ENCODE assay signal across 26 cellular contexts in the genomic region with DNA sequence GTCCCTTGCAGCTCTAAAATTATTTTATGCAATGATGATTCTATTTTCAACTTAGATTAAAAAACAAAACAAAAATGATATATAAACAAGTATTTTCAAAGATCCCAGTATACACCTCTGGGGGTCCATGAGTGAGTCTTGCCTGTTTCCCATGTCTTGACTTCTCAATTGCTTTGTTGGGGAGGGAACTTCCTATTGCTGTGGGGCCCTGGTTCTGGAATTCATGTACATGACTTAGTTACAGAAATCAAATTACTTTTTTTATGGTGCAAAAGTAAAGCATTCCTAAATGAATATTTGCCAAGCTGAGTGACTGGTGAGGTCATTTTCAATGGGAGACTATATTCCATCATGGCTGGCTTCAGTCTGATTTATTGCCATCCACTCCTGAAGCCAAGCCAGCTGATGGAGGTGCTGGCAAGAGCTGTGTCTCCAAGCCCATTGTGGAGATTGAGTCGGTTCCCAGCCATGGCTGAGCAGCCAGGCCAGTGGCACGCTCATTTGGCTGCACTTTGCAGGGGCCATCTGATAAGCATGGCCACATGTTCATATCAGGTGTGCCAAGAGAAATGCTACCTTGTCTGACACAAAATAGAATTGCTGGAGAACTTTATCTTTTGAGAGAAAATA. TPM values are rescaled to one million over a fixed set of nuclear protein-coding genes. Genes with fewer than 3 reads are reported as not detected.
A peak's percentile ranks its signal among the peaks of the same experiment; 100 is the strongest.
DNase-seq lines count a peak whose midpoint lies in the region; ATAC-seq and TF ChIP-seq lines count a peak whose summit lies in the region.
"Had no signal": no experiment of that assay in that cellular context is flagged by ENCODE, and none has a peak within 500 bp of the region (broad histone marks: within the 10 kb centered on the region; RNA-seq: fewer than 3 reads in every experiment).

No MANE protein-coding gene starts in this region.

- no peaks in the 10 kb centered on the region for H3K9me3 ChIP-seq in thyroid gland
- H3K9me3 ChIP-seq in left lung: no peaks in the 10 kb centered on the region
- H3K9me3 ChIP-seq: SJCRH30 had no signal

- H3K27me3 ChIP-seq in thyroid gland (no peaks in the 10 kb centered on the region), left lung (no peaks in the 10 kb centered on the region)
- H3K27me3 ChIP-seq: heart right ventricle, SJCRH30 had no signal

- peaks cover 9% of the 10 kb centered on the region for H3K9me3 Mint-ChIP-seq in activated naive CD8-positive, alpha-beta T cell treated with anti-CD3 and anti-CD28 coated beads, Interleukin-2, amount 50 U/mL, for 24 hours

- no peak overlapping the region for H3K27ac ChIP-seq in thyroid gland
- no peak overlapping the region for H3K27ac ChIP-seq in left lung
- H3K27ac ChIP-seq: A549, heart right ventricle, SJCRH30, skin epidermis had no signal

- H3K36me3 ChIP-seq in thyroid gland (no peaks in the 10 kb centered on the region), left lung (no peaks in the 10 kb centered on the region)
- H3K36me3 ChIP-seq: heart right ventricle had no signal

- intact Hi-C loops in left cardiac atrium (cut with DNase I) (no loop called here), Right ventricle myocardium inferior (cut with DNase I) (loop anchor here (5.0 to 10.0 kb wide), 2 partner anchors 33 to 94 kb away; no protein-coding TSS in a partner anchor), thyroid gland (cut with DNase I) (no loop called here), left lung (cut with DNase I) (no loop called here)

- TF ChIP-seq CTCF in thyroid gland (IDR thresholded peaks at IDR 0.05): no peak
- no peak for TF ChIP-seq CTCF in left lung (IDR thresholded peaks at IDR 0.05)

- H3K4me1 ChIP-seq in thyroid gland: peaks cover 6 to 14% of the 10 kb centered on the region in 2 donors
- peaks cover 3 to 18% of the 10 kb centered on the region in 2 donors for H3K4me1 ChIP-seq in left lung
- H3K4me1 ChIP-seq: A549 had no signal

- 23 to 60% methylated on average over 2 of the region's 2 CpGs for WGBS in thyroid gland, 2 donors

- ATAC-seq in left cardiac atrium (no peak), Right ventricle myocardium inferior (no peak), left lung (no peak), HG02642 (IDR thresholded peaks at IDR 0.05; ENCODE audit: poor library complexity, unreplicated experiment) (no peak)
- ATAC-seq in activated naive CD8-positive, alpha-beta T cell treated with anti-CD3 and anti-CD28 coated beads, Interleukin-2, amount 50 U/mL, for 24 hours: no peak
- ATAC-seq: A549; activated CD8-positive, alpha-beta T cell treated with anti-CD3 and anti-CD28 coated beads for 36 hours; activated T-cell treated with anti-CD3 and anti-CD28 coated beads, Interleukin-2, amount 50 U/mL, for 4 hours; heart right ventricle; naive thymus-derived CD8-positive, alpha-beta T cell; WTC11 had no signal

- H3K27ac Mint-ChIP-seq in activated naive CD8-positive, alpha-beta T cell treated with anti-CD3 and anti-CD28 coated beads, Interleukin-2, amount 50 U/mL, for 24 hours: no peak overlapping the region
- H3K27ac Mint-ChIP-seq: activated naive CD4-positive, alpha-beta T cell treated with anti-CD3 and anti-CD28 coated beads, Interleukin-2, amount 10 ng/mL, durations not matched to agents 7 days and 5 days; CD4-positive, CD25-positive, alpha-beta regulatory T cell; T-helper 2 cell treated with Interferon-gamma antibody and Interleukin-4, amounts not matched to agents 5 μg/mL and 100 μg/mL, for 36 hours; WTC11 had no signal

- no peaks in the 10 kb centered on the region for H3K27me3 Mint-ChIP-seq in activated naive CD8-positive, alpha-beta T cell treated with anti-CD3 and anti-CD28 coated beads, Interleukin-2, amount 50 U/mL, for 24 hours
- H3K27me3 Mint-ChIP-seq: activated CD8-positive, alpha-beta T cell treated with anti-CD3 and anti-CD28 coated beads for 36 hours; activated naive CD4-positive, alpha-beta T cell treated with anti-CD3 and anti-CD28 coated beads, Interleukin-2, amount 10 ng/mL, durations not matched to agents 7 days and 5 days; CD4-positive, CD25-positive, alpha-beta regulatory T cell; naive thymus-derived CD8-positive, alpha-beta T cell had no signal

- H3K4me1 Mint-ChIP-seq in activated naive CD8-positive, alpha-beta T cell treated with anti-CD3 and anti-CD28 coated beads, Interleukin-2, amount 50 U/mL, for 24 hours: peaks cover 68% of the 10 kb centered on the region

- DNase-seq in left cardiac atrium (peak; percentile 24), Right ventricle myocardium inferior (ENCODE audit: missing footprints) (no peak), NCI-H446 (lab: John Stamatoyannopoulos, UW) (peak; percentile 71 to 83), dermis microvascular lymphatic vessel endothelial cell (ENCODE audit: low read depth in 2 of 2) (peak; percentile 38 to 82), thyroid gland (peak; percentile 17 to 36), left lung (no peak)
- no peak for DNase-seq in activated naive CD8-positive, alpha-beta T cell treated with anti-CD3 and anti-CD28 coated beads, Interleukin-2, amount 50 U/mL, for 24 hours
- DNase-seq: activated CD8-positive, alpha-beta T cell treated with anti-CD3 and anti-CD28 coated beads for 36 hours; activated naive CD4-positive, alpha-beta T cell treated with anti-CD3 and anti-CD28 coated beads, Interleukin-2, amount 10 ng/mL, durations not matched to agents 7 days and 5 days; activated T-cell treated with anti-CD3 and anti-CD28 coated beads, Interleukin-2, amount 50 U/mL, for 4 hours; CD4-positive, CD25-positive, alpha-beta regulatory T cell; DND-41; KBM-7; mesenchymal stem cell; naive thymus-derived CD8-positive, alpha-beta T cell; NCI-H1048; OCI-M1; posterior cingulate gyrus; SJCRH30; stimulated activated CD4-positive, alpha-beta T cell treated with anti-CD3 and anti-CD28 coated beads, Interleukin-2, amount 100 ng/mL, for 48 hours had no signal

- H3K4me3 Mint-ChIP-seq in activated naive CD8-positive, alpha-beta T cell treated with anti-CD3 and anti-CD28 coated beads, Interleukin-2, amount 50 U/mL, for 24 hours: no peak overlapping the region
- H3K4me3 Mint-ChIP-seq: activated CD8-positive, alpha-beta T cell treated with anti-CD3 and anti-CD28 coated beads for 36 hours; activated naive CD4-positive, alpha-beta T cell treated with anti-CD3 and anti-CD28 coated beads, Interleukin-2, amount 10 ng/mL, durations not matched to agents 7 days and 5 days; activated T-cell treated with anti-CD3 and anti-CD28 coated beads, Interleukin-2, amount 50 U/mL, for 4 hours; CD4-positive, CD25-positive, alpha-beta regulatory T cell; T-helper 2 cell treated with Interferon-gamma antibody and Interleukin-4, amounts not matched to agents 5 μg/mL and 100 μg/mL, for 36 hours; WTC11 had no signal

- no peak overlapping the region for H3K4me3 ChIP-seq in thyroid gland (replicated peaks in 1 of 3)
- H3K4me3 ChIP-seq in left lung: no peak overlapping the region
- H3K4me3 ChIP-seq: A549, heart right ventricle, SJCRH30, skin epidermis had no signal

- TF ChIP-seq POLR2A in thyroid gland (IDR thresholded peaks at IDR 0.05): no peak

- H3K36me3 Mint-ChIP-seq in activated naive CD8-positive, alpha-beta T cell treated with anti-CD3 and anti-CD28 coated beads, Interleukin-2, amount 50 U/mL, for 24 hours (ENCODE audit: low read depth): peaks cover 28% of the 10 kb centered on the region

RNA-seq across cellular contexts. Expression of gene MGAT5, which starts 56.7 kb away (rescaled TPM):
- total RNA-seq in left cardiac atrium (100 to 1,000 TPM; 110 to 142 TPM), Right ventricle myocardium inferior (92.3 TPM), dermis microvascular lymphatic vessel endothelial cell (82.4 and 83.6 TPM in 2 replicates), thyroid gland (10 to 100 TPM; 47.5 to 64.4 (median 50.4) TPM), left lung (10 to 100 TPM; 50.9 to 57.0 TPM)

Comparison
In these comparisons a context has a peak if more than half of its experiments do, and no peak if none do; other contexts are left out.
1. DNase-seq: peak in left cardiac atrium (single experiment), NCI-H446 (2 of 2), dermis microvascular lymphatic vessel endothelial cell (2 of 2) and thyroid gland (2 of 2); none in Right ventricle myocardium inferior (single experiment), activated naive CD8-positive, alpha-beta T cell treated with anti-CD3 and anti-CD28 coated beads, Interleukin-2, amount 50 U/mL, for 24 hours (single experiment) and left lung (0 of 2).